Comparison of ENCODE assay signal across 11 cellular contexts in genomic region chr11:12765428-12765827, GRCh38.
DNase-seq lines count a peak whose midpoint lies in the region; ATAC-seq and TF ChIP-seq lines count a peak whose summit lies in the region.
"Had no signal": no experiment of that assay in that cellular context is flagged by ENCODE, and none has a peak within 500 bp of the region (broad histone marks: within the 10 kb centered on the region; RNA-seq: fewer than 3 reads in every experiment).

No MANE protein-coding gene starts in this region.

- H2BK5ac ChIP-seq in IMR-90 (ENCODE audit: low read depth, low read length, poor library complexity, severe bottlenecking) = no peak overlapping the region

- H3K56ac ChIP-seq in IMR-90 (ENCODE audit: extremely low read depth, insufficient read depth, low read length) = no peak overlapping the region

- H3K27ac Mint-ChIP-seq in activated naive CD8-positive, alpha-beta T cell treated with anti-CD3 and anti-CD28 coated beads for 36 hours = no peak overlapping the region
- H3K27ac Mint-ChIP-seq in activated CD4-positive, alpha-beta T cell treated with anti-CD3 and anti-CD28 coated beads, Interleukin-2, amount 10 ng/mL, durations not matched to agents 24 days and 14 days = no peak overlapping the region

- H3K27ac ChIP-seq in IMR-90 (ENCODE audit: insufficient read depth, low read length) = no peak overlapping the region
- peak overlapping the region; percentile 17 for H3K27ac ChIP-seq in fibroblast of lung (ENCODE audit: insufficient read depth, low read length)

- intact Hi-C loops in IMR-90 (cut with micrococcal nuclease) = no loop called here
- intact Hi-C loops in sciatic nerve (cut with DNase I) = no loop called here
- intact Hi-C loops in activated CD4-positive, alpha-beta T cell treated with anti-CD3 and anti-CD28 coated beads, Interleukin-2, amount 10 ng/mL, durations not matched to agents 24 days and 14 days (cut with micrococcal nuclease) = no loop called here

- no peak overlapping the region for H4K91ac ChIP-seq in IMR-90 (ENCODE audit: insufficient read depth, low read depth, low read length)

- peaks cover 55 to 97% of the 10 kb centered on the region in 2 experiments for H3K79me1 ChIP-seq in IMR-90 (ENCODE audit: low read depth in 1 of 2, low read length in 2 of 2)

- no peaks in the 10 kb centered on the region for H3K9me3 Mint-ChIP-seq in activated naive CD8-positive, alpha-beta T cell treated with anti-CD3 and anti-CD28 coated beads for 36 hours
- no peaks in the 10 kb centered on the region for H3K9me3 Mint-ChIP-seq in activated CD4-positive, alpha-beta T cell treated with anti-CD3 and anti-CD28 coated beads, Interleukin-2, amount 10 ng/mL, durations not matched to agents 24 days and 14 days

- peak; percentile 42 for ATAC-seq in IMR-90 (ENCODE audit: low read depth)
- peak; percentile 69 for ATAC-seq in sciatic nerve

- H3K36me3 ChIP-seq in IMR-90 (ENCODE audit: control insufficient read depth, insufficient read depth, low read length) = peaks cover 23% of the 10 kb centered on the region
- H3K36me3 ChIP-seq in fibroblast of lung (ENCODE audit: control insufficient read depth, insufficient read depth, low read length) = peaks cover 7% of the 10 kb centered on the region

- H2AFZ ChIP-seq in IMR-90 (replicated peaks; ENCODE audit: low read length, poor library complexity) (no peak overlapping the region), fibroblast of lung (ENCODE audit: low read length) (no peak overlapping the region)

- no peak overlapping the region for H3K4ac ChIP-seq in IMR-90 (ENCODE audit: low read depth, low read length)

- peaks cover 20% of the 10 kb centered on the region for H3K27me3 Mint-ChIP-seq in activated naive CD8-positive, alpha-beta T cell treated with anti-CD3 and anti-CD28 coated beads for 36 hours
- H3K27me3 Mint-ChIP-seq in activated CD4-positive, alpha-beta T cell treated with anti-CD3 and anti-CD28 coated beads, Interleukin-2, amount 10 ng/mL, durations not matched to agents 24 days and 14 days = peaks cover 27% of the 10 kb centered on the region

- H3K36me3 Mint-ChIP-seq in activated naive CD8-positive, alpha-beta T cell treated with anti-CD3 and anti-CD28 coated beads for 36 hours = no peaks in the 10 kb centered on the region
- H3K36me3 Mint-ChIP-seq in activated CD4-positive, alpha-beta T cell treated with anti-CD3 and anti-CD28 coated beads, Interleukin-2, amount 10 ng/mL, durations not matched to agents 24 days and 14 days (ENCODE audit: low read depth) = no peaks in the 10 kb centered on the region

- no peak for TF ChIP-seq CTCF in IMR-90 (conservative IDR thresholded peaks at IDR 0.05; ENCODE audit: low read depth, low read length)
- no peak for TF ChIP-seq CTCF in fibroblast of lung (conservative IDR thresholded peaks at IDR 0.05 in 1 of 2, IDR thresholded peaks at IDR 0.05 in 1 of 2; ENCODE audit: low read depth in 1 of 2, low read length in 2 of 2)

- WGBS in IMR-90 (ENCODE audit: extremely low coverage in 2 of 2, insufficient read length in 1 of 2), 2 experiments = no CpG with 5 or more reads among the region's 3 CpGs

- no peak overlapping the region for H4K8ac ChIP-seq in IMR-90 (ENCODE audit: low read depth in 2 of 2, low read length in 2 of 2)

- peaks cover 2% of the 10 kb centered on the region for H3K4me1 Mint-ChIP-seq in activated naive CD8-positive, alpha-beta T cell treated with anti-CD3 and anti-CD28 coated beads for 36 hours
- H3K4me1 Mint-ChIP-seq in activated CD4-positive, alpha-beta T cell treated with anti-CD3 and anti-CD28 coated beads, Interleukin-2, amount 10 ng/mL, durations not matched to agents 24 days and 14 days = no peaks in the 10 kb centered on the region

- H3K27me3 ChIP-seq in IMR-90 (ENCODE audit: control insufficient read depth, insufficient read depth, low read length) = no peaks in the 10 kb centered on the region
- H3K27me3 ChIP-seq in fibroblast of lung (ENCODE audit: control insufficient read depth, insufficient read depth, low read length) = no peaks in the 10 kb centered on the region

- no peak overlapping the region for H2AK9ac ChIP-seq in IMR-90 (replicated peaks; ENCODE audit: low read depth, low read length, poor library complexity)

- dilution Hi-C loops in IMR-90 (cut with HindIII; ENCODE audit: low sequenced_read_pairs, unreplicated experiment) = no loop called here

- in situ Hi-C loops in IMR-90 (cut with MboI; ENCODE audit: low sequenced_read_pairs) = no loop called here

- H4K5ac ChIP-seq in IMR-90 (ENCODE audit: low read depth, low read length) = no peak overlapping the region

- peaks cover 48% of the 10 kb centered on the region for H3K9me1 ChIP-seq in IMR-90 (ENCODE audit: insufficient read depth, low read length)

- H3K4me3 Mint-ChIP-seq in activated naive CD8-positive, alpha-beta T cell treated with anti-CD3 and anti-CD28 coated beads for 36 hours = no peak overlapping the region
- H3K4me3 Mint-ChIP-seq in activated CD4-positive, alpha-beta T cell treated with anti-CD3 and anti-CD28 coated beads, Interleukin-2, amount 10 ng/mL, durations not matched to agents 24 days and 14 days = no peak overlapping the region

- no peak overlapping the region for H2BK15ac ChIP-seq in IMR-90 (ENCODE audit: low read depth, low read length)

- no TSS peak for BruUV-seq in IMR-90 (replicated peaks; lab: Mats Ljungman, UMichigan)

- no peak overlapping the region for H3K4me2 ChIP-seq in IMR-90 (ENCODE audit: low read depth, low read length)
- no peak overlapping the region for H3K4me2 ChIP-seq in fibroblast of lung (ENCODE audit: extremely low read depth, insufficient read depth, low read length)

- H3K4me3 ChIP-seq in IMR-90 (ENCODE audit: insufficient read depth, low read depth, low read length) (no peak overlapping the region), fibroblast of lung (replicated peaks in 1 of 4; ENCODE audit: control extremely low read depth in 1 of 4, insufficient read depth in 1 of 4, low read depth in 3 of 4, low read length in 4 of 4) (no peak overlapping the region)

- no peaks in the 10 kb centered on the region for H3K9me3 ChIP-seq in IMR-90 (ENCODE audit: control insufficient read depth, insufficient read depth, low read length)
- no peaks in the 10 kb centered on the region for H3K9me3 ChIP-seq in fibroblast of lung (ENCODE audit: control insufficient read depth, insufficient read depth, low read depth, low read length)

- no peak overlapping the region for H3K23ac ChIP-seq in IMR-90 (ENCODE audit: low read depth, low read length)

- no peak overlapping the region for H3K9ac ChIP-seq in IMR-90 (ENCODE audit: low read depth, low read length)
- no peak overlapping the region for H3K9ac ChIP-seq in fibroblast of lung (ENCODE audit: insufficient read depth, low read length)

- no peak for TF ChIP-seq POLR2A in IMR-90 (IDR thresholded peaks at IDR 0.05; ENCODE audit: low read depth, low read length)

- DNase-seq in IMR-90 = peak; percentile 60
- DNase-seq in NCI-H446 (lab: John Stamatoyannopoulos, UW) = peak; percentile 51 to 69
- peak in 1 of 2 donors; percentile 76 for DNase-seq in fibroblast of lung (ENCODE audit: low read depth in 2 of 2)
- no peak for DNase-seq in sciatic nerve (ENCODE audit: low spot score)
- no peak for DNase-seq in GOT3 (lab: John Stamatoyannopoulos, UW)
- DNase-seq in activated naive CD4-positive, alpha-beta T cell treated with anti-CD3 and anti-CD28 coated beads, Interleukin-2, amount 50 U/mL, for 16 hours = no peak
- DNase-seq in activated naive CD8-positive, alpha-beta T cell treated with anti-CD3 and anti-CD28 coated beads for 36 hours = no peak
- DNase-seq in activated CD4-positive, alpha-beta T cell treated with anti-CD3 and anti-CD28 coated beads, Interleukin-2, amount 10 ng/mL, durations not matched to agents 24 days and 14 days = no peak
- DNase-seq: activated CD8-positive, alpha-beta memory T cell treated with anti-CD3 and anti-CD28 coated beads, Interleukin-2, amount 50 U/mL, for 48 hours; Kasumi-1; T-helper 1 cell had no signal

- H3K4me1 ChIP-seq in IMR-90 (ENCODE audit: control insufficient read depth, insufficient read depth, low read length) (peaks cover 39% of the 10 kb centered on the region), fibroblast of lung (ENCODE audit: control insufficient read depth, extremely low read depth, insufficient read depth, low read length) (peaks cover 31% of the 10 kb centered on the region)

- TF ChIP-seq RAD21 in IMR-90 (IDR thresholded peaks at IDR 0.05; ENCODE audit: low read length) = no peak

- CTCF ChIA-PET in IMR-90 (lab: Yijun Ruan, JAX) = no interaction called here

- no peak overlapping the region for H2BK20ac ChIP-seq in IMR-90 (ENCODE audit: low read depth, low read length)

- peaks cover 87% of the 10 kb centered on the region for H4K20me1 ChIP-seq in IMR-90 (ENCODE audit: insufficient read depth, low read length)
- no peaks in the 10 kb centered on the region for H4K20me1 ChIP-seq in fibroblast of lung (ENCODE audit: control insufficient read depth, extremely low read depth, insufficient read depth, low read length)

- no peak overlapping the region for H3K18ac ChIP-seq in IMR-90 (ENCODE audit: low read depth, low read length)

- no peak overlapping the region for H2AK5ac ChIP-seq in IMR-90 (ENCODE audit: low read depth, low read length)

- no peak overlapping the region for H3K14ac ChIP-seq in IMR-90 (replicated peaks; ENCODE audit: low read depth, low read length)

- POLR2A ChIA-PET in IMR-90 (lab: Charles Lee; ENCODE audit: unreplicated experiment) = no interaction called here

- peaks cover 94% of the 10 kb centered on the region for H3K79me2 ChIP-seq in fibroblast of lung (ENCODE audit: control insufficient read depth, insufficient read depth, low read length)

- no peak overlapping the region for H2BK120ac ChIP-seq in IMR-90 (ENCODE audit: low read depth, low read length)

TF ChIP-seq in IMR-90, 13 proteins besides CTCF, POLR2A, EP300 and RAD21 (continues in another document):
- no peak for TF ChIP-seq MAFK (IDR thresholded peaks at IDR 0.05; ENCODE audit: low read depth, low read length)
- peak; percentile 22; the same call in 1 of the 2 replicates for TF ChIP-seq MAZ (IDR thresholded peaks at IDR 0.05; ENCODE audit: borderline replicate concordance, low read depth, low read length)
- no peak for TF ChIP-seq CEBPB (IDR thresholded peaks at IDR 0.05; ENCODE audit: low read depth, low read length)
- TF ChIP-seq FOS (IDR thresholded peaks at IDR 0.05; ENCODE audit: low read depth, low read length) = no peak
- no peak for TF ChIP-seq BHLHE40 (IDR thresholded peaks at IDR 0.05; ENCODE audit: low read depth, low read length)
- TF ChIP-seq RCOR1 (IDR thresholded peaks at IDR 0.05; ENCODE audit: insufficient replicate concordance, low read length) = no peak
- no peak for TF ChIP-seq SMC3 (IDR thresholded peaks at IDR 0.05; ENCODE audit: low read depth, low read length)

Comparison
In these comparisons a context has a peak if more than half of its experiments do, and no peak if none do; other contexts are left out.
1. DNase-seq: peak in IMR-90 (single experiment) and NCI-H446 (2 of 2); none in sciatic nerve (single experiment), GOT3 (single experiment), activated naive CD4-positive, alpha-beta T cell treated with anti-CD3 and anti-CD28 coated beads, Interleukin-2, amount 50 U/mL, for 16 hours (single experiment), activated naive CD8-positive, alpha-beta T cell treated with anti-CD3 and anti-CD28 coated beads for 36 hours (single experiment) and activated CD4-positive, alpha-beta T cell treated with anti-CD3 and anti-CD28 coated beads, Interleukin-2, amount 10 ng/mL, durations not matched to agents 24 days and 14 days (single experiment).